Comparison of ENCODE assay signal across 38 cellular contexts in genomic region chrX:18101087-18101486, GRCh38.
"Had no signal": no experiment of that assay in that cellular context is flagged by ENCODE, and none has a peak within 500 bp of the region (broad histone marks: within the 10 kb centered on the region; RNA-seq: fewer than 3 reads in every experiment).

No MANE protein-coding gene starts in this region.

- DNase-seq: activated CD4-positive, alpha-beta memory T cell treated with anti-CD3 and anti-CD28 coated beads, Interleukin-2, amount 10 ng/mL, durations not matched to agents 7 days and 5 days; activated CD4-positive, alpha-beta T cell treated with anti-CD3 and anti-CD28 coated beads for 1 hour; activated CD4-positive, alpha-beta T cell treated with anti-CD3 and anti-CD28 coated beads for 36 hours; activated CD4-positive, alpha-beta T cell treated with anti-CD3 and anti-CD28 coated beads for 48 hours; activated CD4-positive, alpha-beta T cell treated with anti-CD3 and anti-CD28 coated beads, Interleukin-2, amount 10 ng/mL, durations not matched to agents 7 days and 5 days; activated CD4-positive, alpha-beta T cell treated with anti-CD3 and anti-CD28 coated beads, Interleukin-2, amount 50 U/mL, for 48 hours; activated CD4-positive, CD25-positive, alpha-beta regulatory T cell; activated CD8-positive, alpha-beta memory T cell treated with anti-CD3 and anti-CD28 coated beads for 24 hours; activated CD8-positive, alpha-beta memory T cell treated with anti-CD3 and anti-CD28 coated beads, Interleukin-2, amount 10 ng/mL, durations not matched to agents 7 days and 5 days; activated CD8-positive, alpha-beta memory T cell treated with anti-CD3 and anti-CD28 coated beads, Interleukin-2, amount 50 U/mL, for 48 hours; activated CD8-positive, alpha-beta T cell treated with anti-CD3 and anti-CD28 coated beads, Interleukin-2, amount 10 ng/mL, durations not matched to agents 7 days and 5 days; activated effector memory CD4-positive, alpha-beta T cell treated with Interleukin-2 at 50 U/mL for 16 hours; activated gamma-delta T cell; activated naive CD4-positive, alpha-beta T cell treated with anti-CD3 and anti-CD28 coated beads, Interleukin-2, amount 10 ng/mL, durations not matched to agents 7 days and 5 days; activated naive CD4-positive, alpha-beta T cell treated with Interleukin-2 at 50 U/mL for 16 hours; activated naive CD8-positive, alpha-beta T cell treated with anti-CD3 and anti-CD28 coated beads, Interleukin-2, amount 10 ng/mL, durations not matched to agents 7 days and 5 days; activated naive CD8-positive, alpha-beta T cell treated with anti-CD3 and anti-CD28 coated beads, Interleukin-2, amount 50 U/mL, for 24 hours; activated T-cell treated with anti-CD3 and anti-CD28 coated beads, Interleukin-2, amount 50 U/mL, for 24 hours; activated T-cell treated with anti-CD3 and anti-CD28 coated beads, Interleukin-2, amount 50 U/mL, for 48 hours; amygdala; anterior cingulate cortex; caudate nucleus; cerebellar nuclear complex; T-helper 1 cell; T-helper 2 cell; T-helper 9 cell; WERI-Rb-1 had no signal

- H3K27me3 ChIP-seq: ascending aorta, cardiac muscle cell had no signal

- H3K4me1 Mint-ChIP-seq: activated CD4-positive, alpha-beta memory T cell treated with anti-CD3 and anti-CD28 coated beads, Interleukin-2, amount 10 ng/mL, durations not matched to agents 7 days and 5 days; activated CD4-positive, alpha-beta T cell treated with anti-CD3 and anti-CD28 coated beads for 36 hours; activated CD4-positive, alpha-beta T cell treated with anti-CD3 and anti-CD28 coated beads, Interleukin-2, amount 10 ng/mL, durations not matched to agents 7 days and 5 days; activated CD8-positive, alpha-beta memory T cell treated with anti-CD3 and anti-CD28 coated beads, Interleukin-2, amount 10 ng/mL, durations not matched to agents 7 days and 5 days; activated naive CD4-positive, alpha-beta T cell treated with anti-CD3 and anti-CD28 coated beads, Interleukin-2, amount 10 ng/mL, durations not matched to agents 7 days and 5 days; activated naive CD4-positive, alpha-beta T cell treated with anti-CD3 and anti-CD28 coated beads, Interleukin-2, amount 50 U/mL, for 24 hours; activated naive CD8-positive, alpha-beta T cell treated with anti-CD3 and anti-CD28 coated beads, Interleukin-2, amount 10 ng/mL, durations not matched to agents 7 days and 5 days; activated naive CD8-positive, alpha-beta T cell treated with anti-CD3 and anti-CD28 coated beads, Interleukin-2, amount 50 U/mL, for 24 hours; central memory CD8-positive, alpha-beta T cell had no signal

- H3K9me3 ChIP-seq: ascending aorta had no signal

- H3K9me3 Mint-ChIP-seq: activated CD4-positive, alpha-beta memory T cell treated with anti-CD3 and anti-CD28 coated beads, Interleukin-2, amount 10 ng/mL, durations not matched to agents 7 days and 5 days; activated CD4-positive, alpha-beta T cell treated with anti-CD3 and anti-CD28 coated beads, Interleukin-2, amount 10 ng/mL, durations not matched to agents 7 days and 5 days; activated naive CD4-positive, alpha-beta T cell treated with anti-CD3 and anti-CD28 coated beads, Interleukin-2, amount 10 ng/mL, durations not matched to agents 7 days and 5 days; activated naive CD4-positive, alpha-beta T cell treated with anti-CD3 and anti-CD28 coated beads, Interleukin-2, amount 50 U/mL, for 24 hours; activated naive CD8-positive, alpha-beta T cell treated with anti-CD3 and anti-CD28 coated beads, Interleukin-2, amount 10 ng/mL, durations not matched to agents 7 days and 5 days; activated naive CD8-positive, alpha-beta T cell treated with anti-CD3 and anti-CD28 coated beads, Interleukin-2, amount 50 U/mL, for 24 hours; activated T-cell treated with anti-CD3 and anti-CD28 coated beads, Interleukin-2, amount 50 U/mL, for 24 hours; activated T-helper 2 cell treated with anti-CD3 and anti-CD28 coated beads, Interferon-gamma antibody, Interleukin-2, Interleukin-4, amounts not matched to agents 10 μg/mL and 5 μg/mL and 100 μg/mL, durations not matched to agents 14 hours and 24 hours and 36 hours; central memory CD8-positive, alpha-beta T cell; T-helper 1 cell treated with Interleukin-12 subunit alpha and Interleukin-12 subunit beta and Interleukin-4 antibody, amounts not matched to agents 30 μg/mL and 1 μg/mL, for 36 hours; T-helper 2 cell treated with Interferon-gamma antibody and Interleukin-4, amounts not matched to agents 5 μg/mL and 100 μg/mL, for 36 hours; WTC11 had no signal

- H3K36me3 Mint-ChIP-seq: activated CD8-positive, alpha-beta memory T cell treated with anti-CD3 and anti-CD28 coated beads, Interleukin-2, amount 10 ng/mL, durations not matched to agents 7 days and 5 days; activated naive CD4-positive, alpha-beta T cell treated with anti-CD3 and anti-CD28 coated beads, Interleukin-2, amount 10 ng/mL, durations not matched to agents 7 days and 5 days; activated naive CD4-positive, alpha-beta T cell treated with anti-CD3 and anti-CD28 coated beads, Interleukin-2, amount 50 U/mL, for 24 hours; activated naive CD8-positive, alpha-beta T cell; activated naive CD8-positive, alpha-beta T cell treated with anti-CD3 and anti-CD28 coated beads, Interleukin-2, amount 10 ng/mL, durations not matched to agents 7 days and 5 days; brain; WTC11 had no signal

- H3K4me1 ChIP-seq: ascending aorta had no signal

- H3K4me3 Mint-ChIP-seq: activated CD4-positive, alpha-beta memory T cell treated with anti-CD3 and anti-CD28 coated beads, Interleukin-2, amount 10 ng/mL, durations not matched to agents 7 days and 5 days; activated CD4-positive, alpha-beta T cell treated with anti-CD3 and anti-CD28 coated beads for 36 hours; activated CD4-positive, alpha-beta T cell treated with anti-CD3 and anti-CD28 coated beads, Interleukin-2, amount 10 ng/mL, durations not matched to agents 7 days and 5 days; activated CD8-positive, alpha-beta memory T cell treated with anti-CD3 and anti-CD28 coated beads, Interleukin-2, amount 10 ng/mL, durations not matched to agents 7 days and 5 days; activated CD8-positive, alpha-beta T cell treated with anti-CD3 and anti-CD28 coated beads, Interleukin-2, amount 10 ng/mL, durations not matched to agents 7 days and 5 days; activated naive CD4-positive, alpha-beta T cell treated with anti-CD3 and anti-CD28 coated beads, Interleukin-2, amount 10 ng/mL, durations not matched to agents 7 days and 5 days; activated naive CD4-positive, alpha-beta T cell treated with anti-CD3 and anti-CD28 coated beads, Interleukin-2, amount 50 U/mL, for 24 hours; activated naive CD8-positive, alpha-beta T cell; activated naive CD8-positive, alpha-beta T cell treated with anti-CD3 and anti-CD28 coated beads, Interleukin-2, amount 10 ng/mL, durations not matched to agents 7 days and 5 days; activated naive CD8-positive, alpha-beta T cell treated with anti-CD3 and anti-CD28 coated beads, Interleukin-2, amount 50 U/mL, for 24 hours; activated T-cell treated with anti-CD3 and anti-CD28 coated beads, Interleukin-2, amount 50 U/mL, for 24 hours; central memory CD8-positive, alpha-beta T cell; T-helper 1 cell treated with Interleukin-12 subunit alpha and Interleukin-12 subunit beta and Interleukin-4 antibody, amounts not matched to agents 30 μg/mL and 1 μg/mL, for 36 hours; T-helper 2 cell treated with Interferon-gamma antibody and Interleukin-4, amounts not matched to agents 5 μg/mL and 100 μg/mL, for 36 hours; WTC11 had no signal

- H3K27ac ChIP-seq: ascending aorta, cardiac muscle cell, WERI-Rb-1 had no signal

- ATAC-seq: activated CD4-positive, alpha-beta T cell treated with anti-CD3 and anti-CD28 coated beads for 36 hours; activated CD4-positive, CD25-positive, alpha-beta regulatory T cell treated with anti-CD3 and anti-CD28 coated beads, Interleukin-2, amount 50 U/mL, for 24 hours; activated CD8-positive, alpha-beta memory T cell treated with anti-CD3 and anti-CD28 coated beads, Interleukin-2, amount 10 ng/mL, durations not matched to agents 7 days and 5 days; activated CD8-positive, alpha-beta T cell treated with anti-CD3 and anti-CD28 coated beads, Interleukin-2, amount 10 ng/mL, durations not matched to agents 7 days and 5 days; activated naive CD8-positive, alpha-beta T cell treated with anti-CD3 and anti-CD28 coated beads, Interleukin-2, amount 50 U/mL, for 24 hours; WTC11 had no signal

- H3K4me3 ChIP-seq: ascending aorta, cardiac muscle cell had no signal

- H3K27ac Mint-ChIP-seq: activated CD4-positive, alpha-beta memory T cell treated with anti-CD3 and anti-CD28 coated beads, Interleukin-2, amount 10 ng/mL, durations not matched to agents 7 days and 5 days; activated CD4-positive, alpha-beta T cell treated with anti-CD3 and anti-CD28 coated beads for 36 hours; activated CD4-positive, alpha-beta T cell treated with anti-CD3 and anti-CD28 coated beads, Interleukin-2, amount 10 ng/mL, durations not matched to agents 7 days and 5 days; activated CD8-positive, alpha-beta memory T cell treated with anti-CD3 and anti-CD28 coated beads, Interleukin-2, amount 10 ng/mL, durations not matched to agents 7 days and 5 days; activated CD8-positive, alpha-beta T cell treated with anti-CD3 and anti-CD28 coated beads, Interleukin-2, amount 10 ng/mL, durations not matched to agents 7 days and 5 days; activated naive CD4-positive, alpha-beta T cell treated with anti-CD3 and anti-CD28 coated beads, Interleukin-2, amount 10 ng/mL, durations not matched to agents 7 days and 5 days; activated naive CD4-positive, alpha-beta T cell treated with anti-CD3 and anti-CD28 coated beads, Interleukin-2, amount 50 U/mL, for 24 hours; activated naive CD8-positive, alpha-beta T cell; activated naive CD8-positive, alpha-beta T cell treated with anti-CD3 and anti-CD28 coated beads, Interleukin-2, amount 10 ng/mL, durations not matched to agents 7 days and 5 days; activated naive CD8-positive, alpha-beta T cell treated with anti-CD3 and anti-CD28 coated beads, Interleukin-2, amount 50 U/mL, for 24 hours; activated T-cell treated with anti-CD3 and anti-CD28 coated beads, Interleukin-2, amount 50 U/mL, for 24 hours; activated T-helper 2 cell treated with anti-CD3 and anti-CD28 coated beads, Interferon-gamma antibody, Interleukin-2, Interleukin-4, amounts not matched to agents 10 μg/mL and 5 μg/mL and 100 μg/mL, durations not matched to agents 14 hours and 24 hours and 36 hours; brain; T-helper 1 cell treated with Interleukin-12 subunit alpha and Interleukin-12 subunit beta and Interleukin-4 antibody, amounts not matched to agents 30 μg/mL and 1 μg/mL, for 36 hours; T-helper 2 cell treated with Interferon-gamma antibody and Interleukin-4, amounts not matched to agents 5 μg/mL and 100 μg/mL, for 36 hours; WTC11 had no signal

- H3K27me3 Mint-ChIP-seq: activated CD4-positive, alpha-beta memory T cell treated with anti-CD3 and anti-CD28 coated beads, Interleukin-2, amount 10 ng/mL, durations not matched to agents 7 days and 5 days had no signal

- H3K36me3 ChIP-seq: ascending aorta, cardiac muscle cell, WERI-Rb-1 had no signal
